8 cellular contexts compared by ENCODE assay signal in the genomic region with DNA sequence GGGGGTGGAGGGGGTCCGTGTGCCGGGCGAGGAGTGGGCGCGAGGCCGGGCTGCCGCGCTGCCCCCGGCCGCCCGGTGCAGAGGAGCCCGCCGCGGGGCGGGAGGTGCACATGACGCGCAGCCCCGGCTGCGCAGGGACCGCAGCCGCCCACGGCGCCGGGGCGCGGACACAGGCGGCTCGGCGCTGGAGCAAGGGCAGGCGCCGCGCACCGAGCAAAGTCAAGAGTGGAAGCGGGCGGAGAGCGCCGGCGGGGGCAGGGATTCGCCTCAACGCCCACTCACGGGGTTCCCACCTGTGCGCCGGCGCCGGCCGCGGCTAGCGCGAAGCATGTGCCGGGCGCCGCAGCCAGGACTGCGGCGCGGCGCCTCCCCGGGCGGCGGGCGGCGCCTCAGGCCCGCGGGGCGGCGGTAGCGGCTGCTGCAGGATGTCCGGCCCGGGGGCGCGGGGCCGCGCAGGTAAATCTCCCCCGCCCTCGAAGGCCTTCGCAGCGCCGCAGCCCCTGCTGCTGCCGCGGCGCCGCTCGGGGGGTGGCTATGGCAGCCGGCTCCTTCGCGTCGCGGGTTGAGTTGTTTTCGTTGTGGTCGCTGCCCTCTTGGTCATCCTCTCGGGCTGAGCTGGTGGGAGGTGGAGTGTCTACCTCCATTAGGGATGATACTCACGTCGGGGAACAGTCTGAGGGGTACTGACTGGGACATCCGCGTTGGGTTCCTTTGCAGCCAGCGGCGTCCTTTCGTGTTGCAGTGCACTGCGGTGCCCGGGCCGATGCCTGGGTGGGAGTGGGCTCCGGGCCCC.
A peak's percentile ranks its signal among the peaks of the same experiment; 100 is the strongest.
DNase-seq lines count a peak whose midpoint lies in the region; ATAC-seq and TF ChIP-seq lines count a peak whose summit lies in the region.

No MANE protein-coding gene starts in this region.

- H3K4me3 ChIP-seq in KMS-11 (IDR thresholded peaks at IDR 0.05; ENCODE audit: insufficient read depth, low read depth, low read length), result no peak overlapping the region
- H3K4me3 ChIP-seq in iPS-15b (ENCODE audit: low read depth, low read length), result peak overlapping the region; percentile 68
- peak overlapping the region; percentile 77 to 84 (median 83) for H3K4me3 ChIP-seq in skeletal muscle tissue (ENCODE audit: low read length in 3 of 3)

- peak overlapping the region; percentile 93 for H2AFZ ChIP-seq in KMS-11 (ENCODE audit: low read depth)

- H3K27ac ChIP-seq in KMS-11 (peak overlapping the region; percentile 88), skeletal muscle tissue (ENCODE audit: low read depth, low read length) (peak overlapping the region; percentile 90)

- ATAC-seq in GM21515 (IDR thresholded peaks at IDR 0.05; ENCODE audit: unreplicated experiment), result peak; percentile 60

- no peak for TF ChIP-seq CTCF in KMS-11 (conservative IDR thresholded peaks at IDR 0.05; ENCODE audit: low read depth, low read length)

- H3K36me3 ChIP-seq in KMS-11 (ENCODE audit: insufficient read depth) (no peaks in the 10 kb centered on the region), iPS-15b (ENCODE audit: control insufficient read depth, insufficient read depth, low read length) (no peaks in the 10 kb centered on the region), skeletal muscle tissue (ENCODE audit: control insufficient read depth in 3 of 3, insufficient read depth in 3 of 3, low read length in 3 of 3) (no peaks in the 10 kb centered on the region)

- DNase-seq in GM03348 (ENCODE audit: low spot score), result peak; percentile 44
- DNase-seq in astrocyte of the hippocampus (ENCODE audit: low read depth, low spot score), result peak; percentile 67
- DNase-seq in hippocampal formation (lab: John Stamatoyannopoulos, UW), result no peak
- no peak for DNase-seq in activated naive CD4-positive, alpha-beta T cell (lab: John Stamatoyannopoulos, UW)

- H3K4me1 ChIP-seq in KMS-11 (ENCODE audit: low read depth, poor library complexity, severe bottlenecking) (peaks cover 40% of the 10 kb centered on the region), iPS-15b (ENCODE audit: control insufficient read depth, insufficient read depth, low read length) (peaks cover 8% of the 10 kb centered on the region), skeletal muscle tissue (ENCODE audit: control insufficient read depth in 3 of 3, insufficient read depth in 3 of 3, low read length in 3 of 3) (peaks cover 0 to 7% (median 0%) of the 10 kb centered on the region in 3 donors)

- peaks cover 38% of the 10 kb centered on the region; the same call in 1 of the 2 replicates for H3K79me2 ChIP-seq in KMS-11 (ENCODE audit: insufficient read depth, low read depth)

- H3K27me3 ChIP-seq in KMS-11 (ENCODE audit: insufficient read depth, low read depth), result no peaks in the 10 kb centered on the region
- no peaks in the 10 kb centered on the region for H3K27me3 ChIP-seq in iPS-15b (ENCODE audit: control insufficient read depth, insufficient read depth, low read length)
- peaks cover 0 to 3% (median 2%) of the 10 kb centered on the region in 3 donors for H3K27me3 ChIP-seq in skeletal muscle tissue (ENCODE audit: control insufficient read depth in 3 of 3, insufficient read depth in 3 of 3, low read length in 3 of 3)

- H3K9me3 ChIP-seq in iPS-15b (ENCODE audit: control insufficient read depth, insufficient read depth, low read length) (no peaks in the 10 kb centered on the region), skeletal muscle tissue (ENCODE audit: control insufficient read depth in 3 of 3, low read length in 3 of 3) (no peaks in the 10 kb centered on the region)

- peak overlapping the region; percentile 58; the same call in 1 of the 2 replicates for H3K4me2 ChIP-seq in KMS-11

- peak overlapping the region; percentile 89 for H3K9ac ChIP-seq in KMS-11
- H3K9ac ChIP-seq in iPS-15b (ENCODE audit: low read depth, low read length), result no peak overlapping the region
- peak overlapping the region; percentile 76 to 86 (median 84) for H3K9ac ChIP-seq in skeletal muscle tissue (ENCODE audit: low read depth in 1 of 3, low read length in 3 of 3)

- H4K20me1 ChIP-seq in KMS-11 (ENCODE audit: insufficient read depth), result no peaks in the 10 kb centered on the region; the same call in 1 of the 2 replicates

Comparison
In these comparisons a context has a peak if more than half of its experiments do, and no peak if none do; other contexts are left out.
1. DNase-seq: peak in GM03348 (single experiment) and astrocyte of the hippocampus (single experiment); none in hippocampal formation (0 of 2) and activated naive CD4-positive, alpha-beta T cell (0 of 4).